In genomic region chr20:45834797-45835161, GRCh38 we compare ENCODE assay signal across 9 cellular contexts. TPM values are rescaled to one million over a fixed set of nuclear protein-coding genes. Genes with fewer than 3 reads are reported as not detected.
DNase-seq lines count a peak whose midpoint lies in the region; ATAC-seq and TF ChIP-seq lines count a peak whose summit lies in the region.
"Had no signal": no experiment of that assay in that cellular context is flagged by ENCODE, and none has a peak within 500 bp of the region (broad histone marks: within the 10 kb centered on the region; RNA-seq: fewer than 3 reads in every experiment).

No MANE protein-coding gene starts in this region.

- peak overlapping the region; percentile 90 for H3K4me2 ChIP-seq in HCT116 (ENCODE audit: low read length)

- H3K9me3 ChIP-seq in HCT116 (ENCODE audit: control insufficient read depth in 1 of 2, insufficient read depth in 1 of 2, low read depth in 1 of 2, low read length in 2 of 2) (no peaks in the 10 kb centered on the region), right cardiac atrium (ENCODE audit: control insufficient read depth, low read length) (no peaks in the 10 kb centered on the region)

- H3K27ac Mint-ChIP-seq in activated naive CD8-positive, alpha-beta T cell treated with anti-CD3 and anti-CD28 coated beads, Interleukin-2, amount 10 ng/mL, durations not matched to agents 7 days and 5 days: no peak overlapping the region

- no peaks in the 10 kb centered on the region for H3K36me3 Mint-ChIP-seq in activated naive CD8-positive, alpha-beta T cell treated with anti-CD3 and anti-CD28 coated beads, Interleukin-2, amount 10 ng/mL, durations not matched to agents 7 days and 5 days

- 51% methylated on average over 14 of the region's 14 CpGs for WGBS in right cardiac atrium

- TF ChIP-seq POLR2A in HCT116 (IDR thresholded peaks at IDR 0.05; ENCODE audit: borderline replicate concordance, extremely low read depth, insufficient read depth, insufficient read length): no peak

- no peak for TF ChIP-seq RAD21 in HCT116 (IDR thresholded peaks at IDR 0.05; ENCODE audit: low read depth)

- BruUV-seq in HCT116 (replicated peaks; lab: Mats Ljungman, UMichigan): no TSS peak

- RAD21 ChIA-PET in HCT116 (lab: Charles Lee; ENCODE audit: low non-redundant PET in 1 of 2, low total read pairs in 2 of 2, uncharacterized antibody in 2 of 2, unreplicated experiment in 2 of 2): no interaction called here

- no peak for TF ChIP-seq CTCF in HCT116 (IDR thresholded peaks at IDR 0.05 in 2 of 3, conservative IDR thresholded peaks at IDR 0.05 in 1 of 3; ENCODE audit: borderline replicate concordance in 1 of 3, insufficient read depth in 1 of 3, low read depth in 2 of 3, low read length in 2 of 3)

- DNase-seq in HCT116 (ENCODE audit: low read depth, low spot score): no peak
- no peak for DNase-seq in activated naive CD8-positive, alpha-beta T cell treated with anti-CD3 and anti-CD28 coated beads, Interleukin-2, amount 10 ng/mL, durations not matched to agents 7 days and 5 days
- DNase-seq in right cardiac atrium: peak; percentile 36 to 72 (median 61)
- no peak for DNase-seq in skeletal muscle cell (ENCODE audit: low read depth)
- no peak for DNase-seq in glomerular visceral epithelial cell (ENCODE audit: extremely low spot score)

- POLR2A ChIA-PET in HCT116 (lab: Charles Lee): no interaction called here
- POLR2A ChIA-PET in activated naive CD8-positive, alpha-beta T cell treated with anti-CD3 and anti-CD28 coated beads, Interleukin-2, amount 10 ng/mL, durations not matched to agents 7 days and 5 days (lab: Charles Lee): interaction anchor here (0.9 to 2.1 kb wide), 4 partner anchors 12 to 100 kb away, joined by 3 to 7 read pairs (median 5); partner anchors contain the start of genes ACOT8, PCIF1 and ZSWIM3

- H3K4me3 ChIP-seq in HCT116 (replicated peaks in 1 of 2; ENCODE audit: low read depth in 1 of 2, low read length in 2 of 2) (peak overlapping the region; percentile 65 to 74; a peak in 2 of 4 replicates), right cardiac atrium (ENCODE audit: low read length) (peak overlapping the region; percentile 50), skeletal muscle cell (ENCODE audit: low read depth, low read length) (peak overlapping the region; percentile 74)

- peak overlapping the region; percentile 66; the same call in 1 of the 2 replicates for H3K9ac ChIP-seq in HCT116 (ENCODE audit: low read length)

- peak overlapping the region; percentile 80 for H3K4me3 Mint-ChIP-seq in activated naive CD8-positive, alpha-beta T cell treated with anti-CD3 and anti-CD28 coated beads, Interleukin-2, amount 10 ng/mL, durations not matched to agents 7 days and 5 days

- peaks cover 8% of the 10 kb centered on the region for H3K4me1 Mint-ChIP-seq in activated naive CD8-positive, alpha-beta T cell treated with anti-CD3 and anti-CD28 coated beads, Interleukin-2, amount 10 ng/mL, durations not matched to agents 7 days and 5 days

- intact Hi-C loops in HCT116 (cut with micrococcal nuclease) (loop anchor here (10.0 kb wide), 1 partner anchor 100 kb away; the partner anchor contains the start of gene PCIF1), right cardiac atrium (cut with DNase I) (loop anchor here in 1 of 4 donors (10.0 kb wide), 1 partner anchor 100 kb away; the partner anchor contains the start of gene PCIF1)

- H3K27me3 ChIP-seq in HCT116 (ENCODE audit: insufficient read depth, low read length) (no peaks in the 10 kb centered on the region), right cardiac atrium (ENCODE audit: control insufficient read depth, insufficient read depth) (no peaks in the 10 kb centered on the region)

- no peaks in the 10 kb centered on the region for H3K9me3 Mint-ChIP-seq in activated naive CD8-positive, alpha-beta T cell treated with anti-CD3 and anti-CD28 coated beads, Interleukin-2, amount 10 ng/mL, durations not matched to agents 7 days and 5 days

- no peak for ATAC-seq in HCT116
- ATAC-seq in activated naive CD8-positive, alpha-beta T cell treated with anti-CD3 and anti-CD28 coated beads, Interleukin-2, amount 10 ng/mL, durations not matched to agents 7 days and 5 days (ENCODE audit: low read depth): no peak
- no peak for ATAC-seq in right cardiac atrium
- no peak for ATAC-seq in GM21447 (IDR thresholded peaks at IDR 0.05; ENCODE audit: unreplicated experiment)
- ATAC-seq in GM21381 (IDR thresholded peaks at IDR 0.05; ENCODE audit: unreplicated experiment): no peak
- no peak for ATAC-seq in GM21737 (IDR thresholded peaks at IDR 0.05; ENCODE audit: unreplicated experiment)

- H3K27ac ChIP-seq in HCT116 (ENCODE audit: low read depth, low read length) (no peak overlapping the region), right cardiac atrium (ENCODE audit: low read length) (peak overlapping the region; percentile 85)

- H2AFZ ChIP-seq in HCT116 (ENCODE audit: low read depth, low read length, poor library complexity, severe bottlenecking): no peak overlapping the region

- no peaks in the 10 kb centered on the region for H3K9me2 ChIP-seq in HCT116 (ENCODE audit: insufficient read depth)

- peaks cover 5% of the 10 kb centered on the region for H3K27me3 Mint-ChIP-seq in activated naive CD8-positive, alpha-beta T cell treated with anti-CD3 and anti-CD28 coated beads, Interleukin-2, amount 10 ng/mL, durations not matched to agents 7 days and 5 days

- no peaks in the 10 kb centered on the region for H3K79me2 ChIP-seq in HCT116 (ENCODE audit: insufficient read depth, low read length)

- H4K20me1 ChIP-seq in HCT116 (ENCODE audit: insufficient read depth): no peaks in the 10 kb centered on the region

- H3K4me1 ChIP-seq in HCT116 (ENCODE audit: control insufficient read depth in 1 of 2, insufficient read depth in 2 of 2, low read length in 2 of 2): peaks cover 26 to 35% of the 10 kb centered on the region in 2 experiments
- H3K4me1 ChIP-seq in right cardiac atrium (ENCODE audit: control insufficient read depth, insufficient read depth, low read length): peaks cover 4% of the 10 kb centered on the region

- no peaks in the 10 kb centered on the region for H3K36me3 ChIP-seq in HCT116 (ENCODE audit: control insufficient read depth in 1 of 2, insufficient read depth in 2 of 2, low read length in 2 of 2)

- CTCF ChIA-PET in HCT116 (lab: Charles Lee): no interaction called here

TF ChIP-seq in HCT116, 20 proteins besides CTCF, POLR2A, EP300 and RAD21:
- TF ChIP-seq, protein P1, sequence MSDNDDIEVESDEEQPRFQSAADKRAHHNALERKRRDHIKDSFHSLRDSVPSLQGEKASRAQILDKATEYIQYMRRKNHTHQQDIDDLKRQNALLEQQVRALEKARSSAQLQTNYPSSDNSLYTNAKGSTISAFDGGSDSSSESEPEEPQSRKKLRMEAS (IDR thresholded peaks at IDR 0.05): no peak
- no peak for TF ChIP-seq SP1 (IDR thresholded peaks at IDR 0.05; ENCODE audit: low read depth)
- no peak for TF ChIP-seq ZFX (IDR thresholded peaks at IDR 0.05)
- no peak for TF ChIP-seq EZH2 (IDR thresholded peaks at IDR 0.05)
- TF ChIP-seq, protein P2, sequence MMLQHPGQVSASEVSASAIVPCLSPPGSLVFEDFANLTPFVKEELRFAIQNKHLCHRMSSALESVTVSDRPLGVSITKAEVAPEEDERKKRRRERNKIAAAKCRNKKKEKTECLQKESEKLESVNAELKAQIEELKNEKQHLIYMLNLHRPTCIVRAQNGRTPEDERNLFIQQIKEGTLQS (IDR thresholded peaks at IDR 0.05): no peak
- TF ChIP-seq, protein P3, sequence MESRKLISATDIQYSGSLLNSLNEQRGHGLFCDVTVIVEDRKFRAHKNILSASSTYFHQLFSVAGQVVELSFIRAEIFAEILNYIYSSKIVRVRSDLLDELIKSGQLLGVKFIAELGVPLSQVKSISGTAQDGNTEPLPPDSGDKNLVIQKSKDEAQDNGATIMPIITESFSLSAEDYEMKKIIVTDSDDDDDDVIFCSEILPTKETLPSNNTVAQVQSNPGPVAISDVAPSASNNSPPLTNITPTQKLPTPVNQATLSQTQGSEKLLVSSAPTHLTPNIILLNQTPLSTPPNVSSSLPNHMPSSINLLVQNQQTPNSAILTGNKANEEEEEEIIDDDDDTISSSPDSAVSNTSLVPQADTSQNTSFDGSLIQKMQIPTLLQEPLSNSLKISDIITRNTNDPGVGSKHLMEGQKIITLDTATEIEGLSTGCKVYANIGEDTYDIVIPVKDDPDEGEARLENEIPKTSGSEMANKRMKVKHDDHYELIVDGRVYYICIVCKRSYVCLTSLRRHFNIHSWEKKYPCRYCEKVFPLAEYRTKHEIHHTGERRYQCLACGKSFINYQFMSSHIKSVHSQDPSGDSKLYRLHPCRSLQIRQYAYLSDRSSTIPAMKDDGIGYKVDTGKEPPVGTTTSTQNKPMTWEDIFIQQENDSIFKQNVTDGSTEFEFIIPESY (IDR thresholded peaks at IDR 0.05; ENCODE audit: extremely low read depth, insufficient replicate concordance, low read length): no peak
- TF ChIP-seq TCF7L2 (IDR thresholded peaks at IDR 0.05; ENCODE audit: borderline replicate concordance, extremely low read depth, insufficient read depth, insufficient read length): no peak
- no peak for TF ChIP-seq YY1 (IDR thresholded peaks at IDR 0.05; ENCODE audit: extremely low read depth, insufficient replicate concordance, low read depth, low read length)

RNA-seq across cellular contexts. Expression of gene SNX21, which starts 1.2 kb away (rescaled TPM):
- total RNA-seq in HCT116 (2021; ENCODE audit: unreplicated experiment) (11.9 TPM), right cardiac atrium (10 to 100 TPM; 25.8 to 30.7 (median 28.7) TPM)
- polyA plus RNA-seq in HCT116 (2012): 9.4 and 9.8 TPM in 2 replicates
- 1 to 10 TPM; 2.0 to 2.5 TPM for total RNA-seq in activated naive CD8-positive, alpha-beta T cell treated with anti-CD3 and anti-CD28 coated beads, Interleukin-2, amount 10 ng/mL, durations not matched to agents 7 days and 5 days
- 23.5 TPM for polyA plus RNA-seq in right cardiac atrium

RNA-seq across cellular contexts. Expression of gene TNNC2, which starts 7.7 kb away (rescaled TPM):
- total RNA-seq in HCT116 (2021; ENCODE audit: unreplicated experiment) (not detected), right cardiac atrium (under 1 TPM in 1 of 4 donors, not detected in 3; 0.46 TPM)
- 0.09 and 0.52 TPM in 2 replicates for polyA plus RNA-seq in HCT116 (2012)
- not detected for total RNA-seq in activated naive CD8-positive, alpha-beta T cell treated with anti-CD3 and anti-CD28 coated beads, Interleukin-2, amount 10 ng/mL, durations not matched to agents 7 days and 5 days
- polyA plus RNA-seq in right cardiac atrium: 0.77 TPM
- total RNA-seq: OCI-LY7 had no signal

RNA-seq across cellular contexts. Expression of gene UBE2C, which starts 22.3 kb away (rescaled TPM):
- 205 TPM for total RNA-seq in HCT116 (2021; ENCODE audit: unreplicated experiment)
- 231 and 356 TPM in 2 replicates for polyA plus RNA-seq in HCT116 (2012)
- total RNA-seq in activated naive CD8-positive, alpha-beta T cell treated with anti-CD3 and anti-CD28 coated beads, Interleukin-2, amount 10 ng/mL, durations not matched to agents 7 days and 5 days: 100 to 1,000 TPM; 153 to 154 TPM
- 1 to 10 TPM in 2 of 4 donors, under 1 TPM in 1, not detected in 1; 0.85 to 2.1 (median 1.7) TPM for total RNA-seq in right cardiac atrium
- 0.25 TPM for polyA plus RNA-seq in right cardiac atrium

RNA-seq across cellular contexts. Expression of gene ACOT8, which starts 22.4 kb away (rescaled TPM):
- 12.2 TPM for total RNA-seq in HCT116 (2021; ENCODE audit: unreplicated experiment)
- polyA plus RNA-seq in HCT116 (2012): 24.1 and 24.8 TPM in 2 replicates
- 10 to 100 TPM; 35.4 to 38.6 TPM for total RNA-seq in activated naive CD8-positive, alpha-beta T cell treated with anti-CD3 and anti-CD28 coated beads, Interleukin-2, amount 10 ng/mL, durations not matched to agents 7 days and 5 days
- 10 to 100 TPM; 21.1 to 31.5 (median 30.2) TPM for total RNA-seq in right cardiac atrium
- 47.9 TPM for polyA plus RNA-seq in right cardiac atrium

RNA-seq across cellular contexts. Expression of gene ZSWIM3, which starts 22.6 kb away (rescaled TPM):
- total RNA-seq in HCT116 (2021; ENCODE audit: unreplicated experiment) (1.8 TPM), right cardiac atrium (1 to 10 TPM; 1.7 to 3.3 (median 2.4) TPM)
- polyA plus RNA-seq in HCT116 (2012): 1.8 and 2.2 TPM in 2 replicates
- total RNA-seq in activated naive CD8-positive, alpha-beta T cell treated with anti-CD3 and anti-CD28 coated beads, Interleukin-2, amount 10 ng/mL, durations not matched to agents 7 days and 5 days: 1 to 10 TPM; 5.3 to 5.7 TPM
- polyA plus RNA-seq in right cardiac atrium: 2.1 TPM

Comparison
In these comparisons a context has a peak if more than half of its experiments do, and no peak if none do; other contexts are left out.
1. DNase-seq: peak in right cardiac atrium (3 of 3); none in HCT116 (single experiment), activated naive CD8-positive, alpha-beta T cell treated with anti-CD3 and anti-CD28 coated beads, Interleukin-2, amount 10 ng/mL, durations not matched to agents 7 days and 5 days (single experiment), skeletal muscle cell (single experiment) and glomerular visceral epithelial cell (single experiment).
2. RNA of gene UBE2C, which starts 22.3 kb away (total RNA-seq): 205 TPM in HCT116 (single experiment) and 153 to 154 TPM in activated naive CD8-positive, alpha-beta T cell treated with anti-CD3 and anti-CD28 coated beads, Interleukin-2, amount 10 ng/mL, durations not matched to agents 7 days and 5 days; 0.85 to 2.1 TPM in right cardiac atrium; every median in the first group is over 10 times any median in the second.
3. Peak in every context shown above with its lines, with median percentiles within 50 percentile points of each other: H3K4me3 ChIP-seq.